In the genomic region with DNA sequence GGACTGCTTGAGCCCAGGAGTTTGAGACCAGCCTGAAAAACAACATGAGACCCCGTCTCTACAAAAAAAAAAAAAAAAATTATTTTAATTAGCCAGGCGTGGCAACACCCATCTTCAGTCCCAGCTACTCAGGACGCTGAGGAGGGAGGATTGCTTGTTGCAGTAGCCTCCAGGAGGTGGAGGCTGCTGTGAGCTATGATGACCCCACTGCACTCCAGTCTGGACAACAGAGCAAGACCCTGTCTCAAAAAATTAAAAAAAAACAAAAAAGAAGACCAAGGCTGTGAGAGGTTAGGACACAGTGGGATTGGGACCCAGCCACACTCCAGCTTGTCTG, we compare ENCODE assay signal across 14 cellular contexts. TPM values are rescaled to one million over a fixed set of nuclear protein-coding genes. Genes with fewer than 3 reads are reported as not detected.
DNase-seq lines count a peak whose midpoint lies in the region; ATAC-seq and TF ChIP-seq lines count a peak whose summit lies in the region.
"Had no signal": no experiment of that assay in that cellular context is flagged by ENCODE, and none has a peak within 500 bp of the region (broad histone marks: within the 10 kb centered on the region; RNA-seq: fewer than 3 reads in every experiment).

No MANE protein-coding gene starts in this region.

- POLR2A ChIA-PET in WTC11 (lab: Charles Lee): no interaction called here

- peaks cover 81% of the 10 kb centered on the region for H3K4me1 Mint-ChIP-seq in activated naive CD4-positive, alpha-beta T cell treated with anti-CD3 and anti-CD28 coated beads, Interleukin-2, amount 10 ng/mL, durations not matched to agents 7 days and 5 days
- peaks cover 46% of the 10 kb centered on the region for H3K4me1 Mint-ChIP-seq in activated naive CD4-positive, alpha-beta T cell treated with anti-CD3 and anti-CD28 coated beads for 36 hours (ENCODE audit: low read depth)
- H3K4me1 Mint-ChIP-seq in WTC11 (peaks cover 15% of the 10 kb centered on the region), mesothelial cell of epicardium (peaks cover 9% of the 10 kb centered on the region), type B pancreatic cell (ENCODE audit: unreplicated experiment) (no peaks in the 10 kb centered on the region), immature natural killer cell (peaks cover 38 to 49% of the 10 kb centered on the region in 2 donors)

- CTCF ChIA-PET in activated naive CD4-positive, alpha-beta T cell treated with anti-CD3 and anti-CD28 coated beads, Interleukin-2, amount 10 ng/mL, durations not matched to agents 7 days and 5 days (lab: Charles Lee): interaction anchor here (0.9 kb wide), 1 partner anchor 19 kb away, joined by 4 read pairs; the partner anchor contains the start of gene CTU2
- CTCF ChIA-PET in activated naive CD4-positive, alpha-beta T cell treated with anti-CD3 and anti-CD28 coated beads for 36 hours (lab: Charles Lee): interaction anchor here (2.4 kb wide), 1 partner anchor 11 kb away, joined by 6 read pairs; no protein-coding TSS in a partner anchor
- CTCF ChIA-PET in WTC11 (lab: Charles Lee): interaction anchor here (0.8 to 5.8 kb wide), 6 partner anchors 10 to 83 kb away, joined by 3 to 111 read pairs (median 7); no protein-coding TSS in a partner anchor

- peaks cover 13% of the 10 kb centered on the region for H3K27me3 Mint-ChIP-seq in activated naive CD4-positive, alpha-beta T cell treated with anti-CD3 and anti-CD28 coated beads, Interleukin-2, amount 10 ng/mL, durations not matched to agents 7 days and 5 days
- no peaks in the 10 kb centered on the region for H3K27me3 Mint-ChIP-seq in activated naive CD4-positive, alpha-beta T cell treated with anti-CD3 and anti-CD28 coated beads for 36 hours (ENCODE audit: low read depth)
- peaks cover 28% of the 10 kb centered on the region for H3K27me3 Mint-ChIP-seq in WTC11 (ENCODE audit: low read depth)
- H3K27me3 Mint-ChIP-seq in mesothelial cell of epicardium (ENCODE audit: low read depth): peaks cover 63% of the 10 kb centered on the region
- peaks cover 44% of the 10 kb centered on the region for H3K27me3 Mint-ChIP-seq in type B pancreatic cell
- peaks cover 0 to 3% (median 1%) of the 10 kb centered on the region in 3 donors for H3K27me3 Mint-ChIP-seq in immature natural killer cell (ENCODE audit: low read depth in 3 of 3)

- H3K27ac Mint-ChIP-seq in activated naive CD4-positive, alpha-beta T cell treated with anti-CD3 and anti-CD28 coated beads, Interleukin-2, amount 10 ng/mL, durations not matched to agents 7 days and 5 days: peak overlapping the region; percentile 42
- no peak overlapping the region for H3K27ac Mint-ChIP-seq in activated naive CD4-positive, alpha-beta T cell treated with anti-CD3 and anti-CD28 coated beads for 36 hours
- H3K27ac Mint-ChIP-seq in WTC11 (no peak overlapping the region), mesothelial cell of epicardium (no peak overlapping the region), type B pancreatic cell (no peak overlapping the region), immature natural killer cell (no peak overlapping the region)

- TF ChIP-seq CTCF in WTC11 (IDR thresholded peaks at IDR 0.05) (no peak), mesothelial cell of epicardium (IDR thresholded peaks at IDR 0.05; ENCODE audit: unreplicated experiment) (no peak), type B pancreatic cell (conservative IDR thresholded peaks at IDR 0.05) (no peak)

- intact Hi-C loops in activated naive CD4-positive, alpha-beta T cell treated with anti-CD3 and anti-CD28 coated beads for 36 hours (cut with micrococcal nuclease): loop anchor here (2.0 to 5.0 kb wide), 2 partner anchors 51 to 115 kb away; partner anchors contain the start of gene ZC3H18

- no peak for ATAC-seq in WTC11
- ATAC-seq in HG03342 (IDR thresholded peaks at IDR 0.05; ENCODE audit: unreplicated experiment): no peak

- no peak overlapping the region for H3K4me3 Mint-ChIP-seq in activated naive CD4-positive, alpha-beta T cell treated with anti-CD3 and anti-CD28 coated beads, Interleukin-2, amount 10 ng/mL, durations not matched to agents 7 days and 5 days
- no peak overlapping the region for H3K4me3 Mint-ChIP-seq in activated naive CD4-positive, alpha-beta T cell treated with anti-CD3 and anti-CD28 coated beads for 36 hours
- H3K4me3 Mint-ChIP-seq in WTC11: no peak overlapping the region
- H3K4me3 Mint-ChIP-seq in mesothelial cell of epicardium: peak overlapping the region; percentile 17
- H3K4me3 Mint-ChIP-seq in type B pancreatic cell: peak overlapping the region; percentile 59
- peak overlapping the region in 2 of 5 donors; percentile 10 to 27 for H3K4me3 Mint-ChIP-seq in immature natural killer cell

- no peaks in the 10 kb centered on the region for H3K9me3 Mint-ChIP-seq in activated naive CD4-positive, alpha-beta T cell treated with anti-CD3 and anti-CD28 coated beads, Interleukin-2, amount 10 ng/mL, durations not matched to agents 7 days and 5 days
- H3K9me3 Mint-ChIP-seq in activated naive CD4-positive, alpha-beta T cell treated with anti-CD3 and anti-CD28 coated beads for 36 hours: no peaks in the 10 kb centered on the region
- H3K9me3 Mint-ChIP-seq in WTC11 (no peaks in the 10 kb centered on the region), mesothelial cell of epicardium (no peaks in the 10 kb centered on the region), type B pancreatic cell (no peaks in the 10 kb centered on the region), immature natural killer cell (peaks cover 0 to 2% (median 0%) of the 10 kb centered on the region in 6 donors)

- peaks cover 12% of the 10 kb centered on the region for H3K36me3 Mint-ChIP-seq in activated naive CD4-positive, alpha-beta T cell treated with anti-CD3 and anti-CD28 coated beads, Interleukin-2, amount 10 ng/mL, durations not matched to agents 7 days and 5 days
- H3K36me3 Mint-ChIP-seq in activated naive CD4-positive, alpha-beta T cell treated with anti-CD3 and anti-CD28 coated beads for 36 hours (ENCODE audit: low read depth): no peaks in the 10 kb centered on the region
- H3K36me3 Mint-ChIP-seq in WTC11 (no peaks in the 10 kb centered on the region), mesothelial cell of epicardium (no peaks in the 10 kb centered on the region), type B pancreatic cell (no peaks in the 10 kb centered on the region), immature natural killer cell (no peaks in the 10 kb centered on the region)

- no peak for DNase-seq in activated naive CD4-positive, alpha-beta T cell treated with anti-CD3 and anti-CD28 coated beads, Interleukin-2, amount 10 ng/mL, durations not matched to agents 7 days and 5 days
- no peak for DNase-seq in activated naive CD4-positive, alpha-beta T cell treated with anti-CD3 and anti-CD28 coated beads for 36 hours
- no peak for DNase-seq in WTC11 (ENCODE audit: low spot score)
- DNase-seq in mesothelial cell of epicardium (ENCODE audit: low spot score in 2 of 2, unreplicated experiment in 2 of 2): no peak
- DNase-seq in type B pancreatic cell (ENCODE audit: extremely low spot score, unreplicated experiment): no peak
- no peak for DNase-seq in immature natural killer cell
- no peak for DNase-seq in GM03348 (ENCODE audit: low spot score)
- DNase-seq: Karpas-422, MG63, NCI-H1092, NCI-H2227 treated with DMSO at 0.1 percent for 48 hours had no signal

TF ChIP-seq in WTC11, 78 proteins besides CTCF, POLR2A, EP300 and RAD21:
- TF ChIP-seq ATF6 (CRISPR knock-in tag; IDR thresholded peaks at IDR 0.05) (no peak), ZNF121 (CRISPR knock-in tag; IDR thresholded peaks at IDR 0.05) (peak; percentile 7; the same call in 1 of the 2 replicates)

RNA-seq across cellular contexts. Expression of gene SNAI3, which starts 1.3 kb away (rescaled TPM):
- 1 to 10 TPM; 2.9 to 3.0 TPM for total RNA-seq in activated naive CD4-positive, alpha-beta T cell treated with anti-CD3 and anti-CD28 coated beads for 36 hours
- total RNA-seq in WTC11 (2021) (8.0 to 9.4 TPM (median 9.1 TPM) in 3 replicates), mesothelial cell of epicardium (0.29 to 0.69 TPM (median 0.43 TPM) in 3 replicates), type B pancreatic cell (ENCODE audit: low replicate concordance) (0.68 and 0.79 TPM in 2 replicates)
- 10 to 100 TPM in 2 of 3 donors, 1 to 10 TPM in 1; 9.0 to 12.4 (median 11.7) TPM for polyA plus RNA-seq in immature natural killer cell
- total RNA-seq: A673, RPMI7951 had no signal

RNA-seq across cellular contexts. Expression of gene RNF166, which starts 18.6 kb away (rescaled TPM):
- total RNA-seq in activated naive CD4-positive, alpha-beta T cell treated with anti-CD3 and anti-CD28 coated beads for 36 hours: 10 to 100 TPM; 33.6 to 35.3 TPM
- total RNA-seq in WTC11 (2021): 38.5 to 46.2 TPM (median 40.5 TPM) in 3 replicates
- 20.9 to 22.9 TPM (median 21.4 TPM) in 3 replicates for total RNA-seq in mesothelial cell of epicardium
- 11.9 and 20.1 TPM in 2 replicates for total RNA-seq in type B pancreatic cell (ENCODE audit: low replicate concordance)
- 100 to 1,000 TPM; 129 to 157 (median 141) TPM for polyA plus RNA-seq in immature natural killer cell

RNA-seq across cellular contexts. Expression of gene CTU2, which starts 18.7 kb away (rescaled TPM):
- total RNA-seq in activated naive CD4-positive, alpha-beta T cell treated with anti-CD3 and anti-CD28 coated beads for 36 hours: 10 to 100 TPM; 46.1 to 48.1 TPM
- 42.1 to 52.4 TPM (median 43.7 TPM) in 3 replicates for total RNA-seq in WTC11 (2021)
- total RNA-seq in mesothelial cell of epicardium: 22.2 to 28.2 TPM (median 22.2 TPM) in 3 replicates
- 25.1 and 27.1 TPM in 2 replicates for total RNA-seq in type B pancreatic cell (ENCODE audit: low replicate concordance)
- polyA plus RNA-seq in immature natural killer cell: 10 to 100 TPM; 21.4 to 23.0 (median 22.0) TPM

RNA-seq across cellular contexts. Expression of gene MVD, which starts 24.8 kb away (rescaled TPM):
- total RNA-seq in activated naive CD4-positive, alpha-beta T cell treated with anti-CD3 and anti-CD28 coated beads for 36 hours: 10 to 100 TPM; 90.5 to 96.8 TPM
- 96.9 to 113 TPM (median 109 TPM) in 3 replicates for total RNA-seq in WTC11 (2021)
- 59.5 to 67.2 TPM (median 64.0 TPM) in 3 replicates for total RNA-seq in mesothelial cell of epicardium
- total RNA-seq in type B pancreatic cell (ENCODE audit: low replicate concordance): 59.0 and 60.6 TPM in 2 replicates
- 10 to 100 TPM; 79.4 to 96.6 (median 87.6) TPM for polyA plus RNA-seq in immature natural killer cell

RNA-seq across cellular contexts. Expression of gene CYBA, which starts 36.8 kb away (rescaled TPM):
- 100 to 1,000 TPM; 167 to 180 TPM for total RNA-seq in activated naive CD4-positive, alpha-beta T cell treated with anti-CD3 and anti-CD28 coated beads for 36 hours
- total RNA-seq in WTC11 (2021) (169 to 219 TPM (median 207 TPM) in 3 replicates), mesothelial cell of epicardium (116 to 127 TPM (median 121 TPM) in 3 replicates), type B pancreatic cell (ENCODE audit: low replicate concordance) (120 and 144 TPM in 2 replicates)
- 1,000 to 10,000 TPM; 2,079 to 2,787 (median 2,690) TPM for polyA plus RNA-seq in immature natural killer cell

Comparison
In these comparisons a context has a peak if more than half of its experiments do, and no peak if none do; other contexts are left out.
1. H3K4me3 Mint-ChIP-seq: peak in mesothelial cell of epicardium (single experiment) and type B pancreatic cell (single experiment); none in activated naive CD4-positive, alpha-beta T cell treated with anti-CD3 and anti-CD28 coated beads, Interleukin-2, amount 10 ng/mL, durations not matched to agents 7 days and 5 days (single experiment), activated naive CD4-positive, alpha-beta T cell treated with anti-CD3 and anti-CD28 coated beads for 36 hours (single experiment) and WTC11 (single experiment).